18 cellular contexts compared by ENCODE assay signal in the genomic region with DNA sequence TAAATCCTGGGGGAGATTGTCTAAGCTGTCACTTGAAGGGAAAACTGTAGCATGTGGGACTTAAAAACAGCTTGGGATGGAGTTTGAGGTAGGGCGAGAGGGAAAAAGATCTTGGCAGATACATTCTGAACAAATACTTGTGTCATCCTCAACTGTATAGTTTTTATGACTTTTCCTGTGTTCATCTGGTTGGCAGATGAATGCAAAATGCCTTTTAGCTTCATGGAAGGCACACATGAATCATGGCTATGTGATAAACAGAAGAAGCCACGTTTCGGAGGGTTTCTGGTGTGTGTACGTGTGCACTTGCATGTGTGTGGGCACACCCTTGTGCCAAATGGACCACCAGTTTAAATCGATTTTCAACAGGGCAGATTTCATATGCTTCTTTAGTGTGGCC.
DNase-seq lines count a peak whose midpoint lies in the region; ATAC-seq and TF ChIP-seq lines count a peak whose summit lies in the region.
"Had no signal": no experiment of that assay in that cellular context is flagged by ENCODE, and none has a peak within 500 bp of the region (broad histone marks: within the 10 kb centered on the region; RNA-seq: fewer than 3 reads in every experiment).

No MANE protein-coding gene starts in this region.

- no peaks in the 10 kb centered on the region for H3K27me3 ChIP-seq in adipocyte (replicated peaks; ENCODE audit: control insufficient read depth, insufficient read depth, low read length)
- no peaks in the 10 kb centered on the region for H3K27me3 ChIP-seq in smooth muscle cell (ENCODE audit: low read depth)
- H3K27me3 ChIP-seq in trophoblast cell (ENCODE audit: insufficient read depth, low read length), result no peaks in the 10 kb centered on the region
- H3K27me3 ChIP-seq: BLaER1 had no signal

- H3K27ac ChIP-seq in smooth muscle cell (ENCODE audit: low read depth) (no peak overlapping the region), trophoblast cell (ENCODE audit: low read depth, low read length) (no peak overlapping the region)
- H3K27ac ChIP-seq: BLaER1, HL-60 had no signal

- no peaks in the 10 kb centered on the region for H3F3A ChIP-seq in smooth muscle cell (ENCODE audit: low read depth)

- TF ChIP-seq CTCF in fibroblast of mammary gland (conservative IDR thresholded peaks at IDR 0.05; ENCODE audit: control insufficient read depth, insufficient read depth, low read depth, low read length) (no peak), smooth muscle cell (IDR thresholded peaks at IDR 0.05; ENCODE audit: borderline replicate concordance, insufficient read depth, poor library complexity, severe bottlenecking) (no peak), natural killer cell (IDR thresholded peaks at IDR 0.05) (no peak)

- H4K12ac ChIP-seq in trophoblast cell (ENCODE audit: low read depth, low read length), result no peak overlapping the region

- no peak overlapping the region for H3K23ac ChIP-seq in trophoblast cell (ENCODE audit: low read length)

- peaks cover 5 to 9% of the 10 kb centered on the region in 2 donors for H3K27me3 Mint-ChIP-seq in natural killer cell (ENCODE audit: low read depth in 2 of 2)
- H3K27me3 Mint-ChIP-seq: CD4-positive, alpha-beta memory T cell had no signal

- H2BK12ac ChIP-seq in trophoblast cell (ENCODE audit: low read length), result no peak overlapping the region

- H3K4me1 ChIP-seq in adipocyte (ENCODE audit: control insufficient read depth, insufficient read depth, low read length), result peaks cover 3% of the 10 kb centered on the region
- H3K4me1 ChIP-seq in smooth muscle cell (ENCODE audit: low read depth), result peaks cover 16% of the 10 kb centered on the region
- H3K4me1 ChIP-seq in trophoblast cell (ENCODE audit: control insufficient read depth in 1 of 2, insufficient read depth in 2 of 2, low read length in 2 of 2), result no peaks in the 10 kb centered on the region
- H3K4me1 ChIP-seq: BLaER1, HAP-1 had no signal

- no peak overlapping the region for H3K14ac ChIP-seq in trophoblast cell (ENCODE audit: low read length)

- 71% methylated on average over 5 of the region's 5 CpGs for WGBS in smooth muscle cell (ENCODE audit: low lambda C conversion rate)
- WGBS in trophoblast cell (ENCODE audit: extremely low coverage, insufficient coverage, insufficient read length), result no CpG with 5 or more reads among the region's 5 CpGs

- H3K9me3 Mint-ChIP-seq in natural killer cell, result no peaks in the 10 kb centered on the region

- no peak overlapping the region for H3K4me3 Mint-ChIP-seq in natural killer cell
- H3K4me3 Mint-ChIP-seq: CD4-positive, alpha-beta memory T cell had no signal

- H3K4me3 ChIP-seq in adipocyte (ENCODE audit: low read length) (no peak overlapping the region), fibroblast of mammary gland (ENCODE audit: control insufficient read depth, low read depth, low read length) (no peak overlapping the region), smooth muscle cell (no peak overlapping the region), trophoblast cell (ENCODE audit: low read depth, low read length) (no peak overlapping the region)
- H3K4me3 ChIP-seq: BLaER1, HAP-1 had no signal

- H4K91ac ChIP-seq in trophoblast cell (ENCODE audit: low read depth, low read length), result no peak overlapping the region

- H2AFZ ChIP-seq in smooth muscle cell (ENCODE audit: low read depth) (peak overlapping the region; percentile 18), trophoblast cell (ENCODE audit: insufficient read depth, low read length, poor library complexity) (no peak overlapping the region)

- DNase-seq in GM04504 (ENCODE audit: low read depth) (peak; percentile 37), adipocyte (ENCODE audit: low read depth) (peak; percentile 17), fibroblast of mammary gland (ENCODE audit: low read depth) (peak; percentile 37), smooth muscle cell (lab: John Stamatoyannopoulos, UW; ENCODE audit: unreplicated experiment) (no peak), DMS53 treated with DMSO at 0.1 percent for 48 hours (lab: John Stamatoyannopoulos, UW; ENCODE audit: unreplicated experiment) (no peak), trophoblast cell (no peak), natural killer cell (no peak)
- DNase-seq: ACHN; Calu3; CD4-positive, alpha-beta memory T cell; NCI-H1048; NCI-H1436 treated with DMSO at 0.1 percent for 48 hours; NCI-H2029; NCI-H345; NCI-H526 had no signal

- H3K4ac ChIP-seq in trophoblast cell (ENCODE audit: low read depth, low read length), result no peak overlapping the region

- no peaks in the 10 kb centered on the region for H3K79me1 ChIP-seq in trophoblast cell (ENCODE audit: low read length)

- H2BK120ac ChIP-seq in trophoblast cell (ENCODE audit: insufficient read depth, low read length, poor library complexity), result no peak overlapping the region

- no peak overlapping the region for H3K4me2 ChIP-seq in smooth muscle cell
- no peak overlapping the region for H3K4me2 ChIP-seq in trophoblast cell (ENCODE audit: low read length)
- H3K4me2 ChIP-seq: BLaER1 had no signal

- no peaks in the 10 kb centered on the region for H3K4me1 Mint-ChIP-seq in natural killer cell
- H3K4me1 Mint-ChIP-seq: CD4-positive, alpha-beta memory T cell had no signal

- H4K20me1 ChIP-seq in smooth muscle cell (ENCODE audit: low read depth), result no peaks in the 10 kb centered on the region
- H4K20me1 ChIP-seq: BLaER1 had no signal

- H2AK5ac ChIP-seq in trophoblast cell (ENCODE audit: low read length), result no peak overlapping the region

- intact Hi-C loops in natural killer cell (cut with micrococcal nuclease), result no loop called here

- no peaks in the 10 kb centered on the region for H3K79me2 ChIP-seq in smooth muscle cell (ENCODE audit: low read depth)
- H3K79me2 ChIP-seq in trophoblast cell (ENCODE audit: control insufficient read depth, insufficient read depth, low read length, poor library complexity), result no peaks in the 10 kb centered on the region

- H2BK5ac ChIP-seq in trophoblast cell (ENCODE audit: low read depth, low read length, poor library complexity), result no peak overlapping the region

- H3K36me3 Mint-ChIP-seq in natural killer cell, result no peaks in the 10 kb centered on the region
- H3K36me3 Mint-ChIP-seq: CD4-positive, alpha-beta memory T cell had no signal

- H4K8ac ChIP-seq in trophoblast cell (ENCODE audit: low read depth, low read length), result no peak overlapping the region

- no peak overlapping the region for H3K27ac Mint-ChIP-seq in natural killer cell
- H3K27ac Mint-ChIP-seq: CD4-positive, alpha-beta memory T cell had no signal

- no peak overlapping the region for H3K9ac ChIP-seq in adipocyte (ENCODE audit: low read length)
- H3K9ac ChIP-seq in smooth muscle cell (ENCODE audit: low read depth), result no peak overlapping the region
- no peak overlapping the region for H3K9ac ChIP-seq in trophoblast cell (ENCODE audit: low read length)
- H3K9ac ChIP-seq: BLaER1 had no signal

- peaks cover 14% of the 10 kb centered on the region for H3K9me3 ChIP-seq in adipocyte (ENCODE audit: control insufficient read depth, low read length)
- H3K9me3 ChIP-seq in smooth muscle cell (replicated peaks; ENCODE audit: low read depth), result no peaks in the 10 kb centered on the region
- peaks cover under 1% of the 10 kb centered on the region for H3K9me3 ChIP-seq in trophoblast cell (ENCODE audit: insufficient read depth, low read depth, low read length)
- H3K9me3 ChIP-seq: BLaER1, HAP-1 had no signal

- ATAC-seq in natural killer cell, result no peak

- H3K36me3 ChIP-seq in adipocyte (ENCODE audit: control insufficient read depth, insufficient read depth, low read length, severe bottlenecking) (no peaks in the 10 kb centered on the region), smooth muscle cell (ENCODE audit: low read depth) (no peaks in the 10 kb centered on the region), trophoblast cell (ENCODE audit: control insufficient read depth in 1 of 2, insufficient read depth in 2 of 2, low read length in 2 of 2) (no peaks in the 10 kb centered on the region)
- H3K36me3 ChIP-seq: BLaER1, HAP-1 had no signal

- no peak overlapping the region for H3K18ac ChIP-seq in trophoblast cell (ENCODE audit: low read length)

Comparison
In these comparisons a context has a peak if more than half of its experiments do, and no peak if none do; other contexts are left out.
1. DNase-seq: peak in GM04504 (single experiment), adipocyte (single experiment) and fibroblast of mammary gland (single experiment); none in smooth muscle cell (single experiment), DMS53 treated with DMSO at 0.1 percent for 48 hours (single experiment), trophoblast cell (0 of 2) and natural killer cell (single experiment).